Comparison of ENCODE assay signal across 13 cellular contexts in the genomic region with DNA sequence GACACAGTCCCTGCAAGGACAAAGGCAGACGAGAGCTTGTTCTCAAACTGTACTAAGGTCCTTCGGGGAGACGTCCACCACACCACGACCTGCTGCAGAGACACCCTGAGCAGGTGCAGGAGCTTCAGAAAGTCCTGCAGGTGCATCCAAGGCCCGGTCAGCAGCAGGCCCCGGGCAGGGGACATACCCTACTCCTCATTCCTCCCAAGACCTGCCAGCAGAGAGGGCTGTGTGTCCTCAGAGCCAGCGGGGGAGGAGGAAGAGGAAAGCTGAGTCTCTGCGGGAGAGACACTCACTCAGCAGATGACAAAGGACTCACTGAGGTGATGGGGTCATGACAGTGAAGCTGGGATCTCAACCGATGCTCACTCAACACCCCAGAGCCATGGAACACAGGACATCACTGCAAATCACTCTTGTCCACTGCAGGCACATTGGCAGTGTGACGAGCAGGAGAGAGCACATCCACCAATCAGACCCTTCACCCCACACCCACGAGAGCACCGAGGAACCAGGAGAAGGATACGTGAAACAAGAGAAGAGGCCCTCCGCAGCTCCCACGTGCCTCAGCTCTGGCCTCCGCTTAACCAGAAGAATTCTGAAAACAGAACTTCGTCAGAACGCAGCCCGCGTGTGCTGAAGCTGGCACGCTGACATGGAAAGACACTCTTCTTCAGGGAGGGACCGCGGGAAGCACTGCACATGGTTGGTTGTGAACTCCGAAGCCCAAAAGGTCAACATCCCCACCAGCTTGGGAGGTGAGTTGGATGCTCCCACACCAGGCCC. TPM values are rescaled to one million over a fixed set of nuclear protein-coding genes. Genes with fewer than 3 reads are reported as not detected.
A peak's percentile ranks its signal among the peaks of the same experiment; 100 is the strongest.
DNase-seq lines count a peak whose midpoint lies in the region; ATAC-seq and TF ChIP-seq lines count a peak whose summit lies in the region.
"Had no signal": no experiment of that assay in that cellular context is flagged by ENCODE, and none has a peak within 500 bp of the region (broad histone marks: within the 10 kb centered on the region; RNA-seq: fewer than 3 reads in every experiment).

No MANE protein-coding gene starts in this region.

- no peak overlapping the region for H2BK20ac ChIP-seq in IMR-90 (ENCODE audit: low read depth, low read length)

- H3K4me1 ChIP-seq in DND-41 (ENCODE audit: insufficient read depth, low read length) (peaks cover 55% of the 10 kb centered on the region), IMR-90 (ENCODE audit: control insufficient read depth, insufficient read depth, low read length) (peaks cover 11% of the 10 kb centered on the region), left lung (peaks cover 3 to 20% of the 10 kb centered on the region in 2 donors), psoas muscle (peaks cover 30% of the 10 kb centered on the region)
- no peaks in the 10 kb centered on the region for H3K4me1 ChIP-seq in CD4-positive, alpha-beta memory T cell (ENCODE audit: insufficient read depth, low read length)

- H3K4ac ChIP-seq in IMR-90 (ENCODE audit: low read depth, low read length): no peak overlapping the region

- H3K23ac ChIP-seq in IMR-90 (ENCODE audit: low read depth, low read length): no peak overlapping the region; the same call in 1 of the 2 replicates

- no peak for ATAC-seq in DND-41 (ENCODE audit: insufficient read depth, low read depth)
- no peak for ATAC-seq in IMR-90 (ENCODE audit: low read depth)
- ATAC-seq in left lung: no peak
- peak in 3 of 4 donors; percentile 29 to 37 (median 32) for ATAC-seq in psoas muscle

- no peak overlapping the region for H4K8ac ChIP-seq in IMR-90 (ENCODE audit: low read depth in 2 of 2, low read length in 2 of 2)

- dilution Hi-C loops in IMR-90 (cut with HindIII; ENCODE audit: low sequenced_read_pairs, unreplicated experiment): no loop called here

- DNase-seq in DND-41: no peak
- no peak for DNase-seq in IMR-90
- DNase-seq in left lung: peak; percentile 4 to 47
- DNase-seq in psoas muscle: no peak
- DNase-seq in NOMO-1 treated with DMSO at 0.1 percent for 48 hours (lab: John Stamatoyannopoulos, UW; ENCODE audit: unreplicated experiment): no peak
- no peak for DNase-seq in islet precursor cell
- no peak for DNase-seq in CD4-positive, alpha-beta memory T cell
- DNase-seq: MG63, NCI-H1105, NCI-H1694 treated with DMSO at 0.1 percent for 48 hours, NCI-H774, Right ventricle myocardium superior had no signal

- H2AFZ ChIP-seq in DND-41 (ENCODE audit: low read depth, low read length) (no peak overlapping the region), IMR-90 (replicated peaks; ENCODE audit: low read length, poor library complexity) (no peak overlapping the region)

- H2BK5ac ChIP-seq in IMR-90 (ENCODE audit: low read depth, low read length, poor library complexity, severe bottlenecking): no peak overlapping the region

- WGBS in IMR-90 (ENCODE audit: extremely low coverage in 2 of 2, insufficient read length in 1 of 2), 2 experiments: 79% methylated on average over 5 of the region's 24 CpGs; no CpG with 5 or more reads in 1 of the 2 experiments
- WGBS in psoas muscle, 3 donors: 75 to 87% (median 77%) methylated on average over 24 of the region's 24 CpGs

- H3K4me2 ChIP-seq in DND-41 (ENCODE audit: insufficient read depth, low read length) (peak overlapping the region; percentile 25; the same call in 1 of the 2 replicates), IMR-90 (ENCODE audit: low read depth, low read length) (no peak overlapping the region)

- H3K9me3 ChIP-seq in DND-41 (ENCODE audit: insufficient read depth, low read length, severe bottlenecking): no peaks in the 10 kb centered on the region
- H3K9me3 ChIP-seq in IMR-90 (ENCODE audit: control insufficient read depth, insufficient read depth, low read length): no peaks in the 10 kb centered on the region
- H3K9me3 ChIP-seq in left lung: no peaks in the 10 kb centered on the region
- H3K9me3 ChIP-seq in psoas muscle: no peaks in the 10 kb centered on the region
- no peaks in the 10 kb centered on the region for H3K9me3 ChIP-seq in CD4-positive, alpha-beta memory T cell (ENCODE audit: control insufficient read depth in 1 of 2, low read length in 2 of 2)
- H3K9me3 ChIP-seq: MG63 had no signal

- H3K36me3 ChIP-seq in DND-41 (ENCODE audit: insufficient read depth, low read length) (peaks cover 89% of the 10 kb centered on the region), IMR-90 (ENCODE audit: control insufficient read depth, insufficient read depth, low read length) (peaks cover 10% of the 10 kb centered on the region), left lung (peaks cover 0 to 25% of the 10 kb centered on the region in 2 donors), psoas muscle (ENCODE audit: insufficient read depth in 1 of 2, low read depth in 1 of 2) (no peaks in the 10 kb centered on the region)
- peaks cover 3% of the 10 kb centered on the region for H3K36me3 ChIP-seq in CD4-positive, alpha-beta memory T cell (ENCODE audit: insufficient read depth, low read length)

- peaks cover 0 to 2% (median 0%) of the 10 kb centered on the region in 8 donors for H3K9me3 Mint-ChIP-seq in CD4-positive, alpha-beta memory T cell
- H3K9me3 Mint-ChIP-seq: CD8-positive, alpha-beta memory T cell had no signal

- H2AK9ac ChIP-seq in IMR-90 (replicated peaks; ENCODE audit: low read depth, low read length, poor library complexity): peak overlapping the region; percentile 35

- no peak overlapping the region for H3K14ac ChIP-seq in IMR-90 (replicated peaks; ENCODE audit: low read depth, low read length)

- no peak overlapping the region for H3K56ac ChIP-seq in IMR-90 (ENCODE audit: extremely low read depth, insufficient read depth, low read length)

- intact Hi-C loops in IMR-90 (cut with micrococcal nuclease) (loop anchor here (10.0 kb wide), 2 partner anchors 167 to 603 kb away; no protein-coding TSS in a partner anchor), left lung (cut with DNase I) (no loop called here), psoas muscle (cut with DNase I) (loop anchor here in 1 of 2 donors (10.0 kb wide), 1 partner anchor 247 kb away; no protein-coding TSS in a partner anchor)
- intact Hi-C loops in CD4-positive, alpha-beta memory T cell (cut with micrococcal nuclease): no loop called here

- H3K4me3 Mint-ChIP-seq in CD4-positive, alpha-beta memory T cell: no peak overlapping the region
- H3K4me3 Mint-ChIP-seq: CD8-positive, alpha-beta memory T cell had no signal

- BruUV-seq in IMR-90 (replicated peaks; lab: Mats Ljungman, UMichigan): no TSS peak

- H3K27me3 ChIP-seq in DND-41 (ENCODE audit: insufficient read depth, low read length, poor library complexity) (no peaks in the 10 kb centered on the region), IMR-90 (ENCODE audit: control insufficient read depth, insufficient read depth, low read length) (no peaks in the 10 kb centered on the region), left lung (no peaks in the 10 kb centered on the region), psoas muscle (ENCODE audit: insufficient read depth in 3 of 3, low read length in 2 of 3) (no peaks in the 10 kb centered on the region)
- H3K27me3 ChIP-seq in CD4-positive, alpha-beta memory T cell (ENCODE audit: insufficient read depth, low read length): no peaks in the 10 kb centered on the region
- H3K27me3 ChIP-seq: MG63 had no signal

- H2BK120ac ChIP-seq in IMR-90 (ENCODE audit: low read depth, low read length): no peak overlapping the region

- peaks cover 100% of the 10 kb centered on the region for H3K79me2 ChIP-seq in DND-41 (ENCODE audit: insufficient read depth, low read length)

- no peaks in the 10 kb centered on the region for H3K27me3 Mint-ChIP-seq in CD4-positive, alpha-beta memory T cell
- H3K27me3 Mint-ChIP-seq: CD8-positive, alpha-beta memory T cell had no signal

- no peak for TF ChIP-seq POLR2A in IMR-90 (IDR thresholded peaks at IDR 0.05; ENCODE audit: low read depth, low read length)

- TF ChIP-seq RAD21 in IMR-90 (IDR thresholded peaks at IDR 0.05; ENCODE audit: low read length): no peak

- peak overlapping the region; percentile 16; the same call in 1 of the 2 replicates for H3K9ac ChIP-seq in DND-41 (ENCODE audit: low read depth, low read length)
- H3K9ac ChIP-seq in IMR-90 (ENCODE audit: low read depth, low read length): no peak overlapping the region

- peak overlapping the region; percentile 58 for H3K27ac ChIP-seq in DND-41 (ENCODE audit: low read length)
- no peak overlapping the region for H3K27ac ChIP-seq in IMR-90 (ENCODE audit: insufficient read depth, low read length)
- no peak overlapping the region for H3K27ac ChIP-seq in left lung
- H3K27ac ChIP-seq in psoas muscle: no peak overlapping the region
- no peak overlapping the region for H3K27ac ChIP-seq in CD4-positive, alpha-beta memory T cell (ENCODE audit: low read depth, low read length)

- CTCF ChIA-PET in IMR-90 (lab: Yijun Ruan, JAX): interaction anchor here (1.2 kb wide), 1 partner anchor 11 kb away, joined by 3 read pairs; no protein-coding TSS in a partner anchor
- CTCF ChIA-PET in CD4-positive, alpha-beta memory T cell (lab: Charles Lee; ENCODE audit: partially characterized antibody): interaction anchor here (1.5 kb wide), 1 partner anchor 124 kb away, joined by 5 read pairs; no protein-coding TSS in a partner anchor

- H3K27ac Mint-ChIP-seq in CD4-positive, alpha-beta memory T cell: no peak overlapping the region

- H3K4me1 Mint-ChIP-seq in CD4-positive, alpha-beta memory T cell: peaks cover 4 to 19% (median 13%) of the 10 kb centered on the region in 4 donors

- in situ Hi-C loops in IMR-90 (cut with MboI; ENCODE audit: low sequenced_read_pairs): loop anchor here (10.0 kb wide), 1 partner anchor 117 kb away; no protein-coding TSS in a partner anchor

- no peak for TF ChIP-seq CTCF in DND-41 (IDR thresholded peaks at IDR 0.05; ENCODE audit: borderline replicate concordance, extremely low read depth, low read length, poor library complexity, severe bottlenecking)
- no peak for TF ChIP-seq CTCF in IMR-90 (conservative IDR thresholded peaks at IDR 0.05; ENCODE audit: low read depth, low read length)
- TF ChIP-seq CTCF in left lung (IDR thresholded peaks at IDR 0.05): no peak
- no peak for TF ChIP-seq CTCF in psoas muscle (IDR thresholded peaks at IDR 0.05)

- no peak overlapping the region for H3K4me3 ChIP-seq in DND-41 (ENCODE audit: low read depth in 1 of 2, low read length in 2 of 2)
- H3K4me3 ChIP-seq in IMR-90 (ENCODE audit: insufficient read depth, low read depth, low read length): no peak overlapping the region
- no peak overlapping the region for H3K4me3 ChIP-seq in left lung
- no peak overlapping the region for H3K4me3 ChIP-seq in psoas muscle
- H3K4me3 ChIP-seq in CD4-positive, alpha-beta memory T cell (ENCODE audit: low read length in 2 of 2): no peak overlapping the region
- H3K4me3 ChIP-seq: MG63 had no signal

- POLR2A ChIA-PET in IMR-90 (lab: Charles Lee; ENCODE audit: unreplicated experiment): no interaction called here
- POLR2A ChIA-PET in CD4-positive, alpha-beta memory T cell (lab: Charles Lee; ENCODE audit: partially characterized antibody): interaction anchor here (1.4 kb wide), 1 partner anchor 10 kb away, joined by 3 read pairs; no protein-coding TSS in a partner anchor

- H3K79me1 ChIP-seq in IMR-90 (ENCODE audit: low read depth in 1 of 2, low read length in 2 of 2): peaks cover 29 to 77% of the 10 kb centered on the region in 2 experiments; a peak in 3 of 4 replicates

- H3K18ac ChIP-seq in IMR-90 (ENCODE audit: low read depth, low read length): no peak overlapping the region

- no peak overlapping the region for H2BK15ac ChIP-seq in IMR-90 (ENCODE audit: low read depth, low read length)

- no peak overlapping the region for H4K5ac ChIP-seq in IMR-90 (ENCODE audit: low read depth, low read length)

- H2AK5ac ChIP-seq in IMR-90 (ENCODE audit: low read depth, low read length): 0 out of 2 replicates have a peak overlapping the region, but pooled peaks have one; percentile 24

- peaks cover 8% of the 10 kb centered on the region in 2 donors for H3K36me3 Mint-ChIP-seq in CD4-positive, alpha-beta memory T cell

- H4K20me1 ChIP-seq in DND-41 (ENCODE audit: insufficient read depth, low read length): peaks cover 96% of the 10 kb centered on the region
- H4K20me1 ChIP-seq in IMR-90 (ENCODE audit: insufficient read depth, low read length): peaks cover 59% of the 10 kb centered on the region

- no peak overlapping the region for H4K91ac ChIP-seq in IMR-90 (ENCODE audit: insufficient read depth, low read depth, low read length)

- peaks cover 24% of the 10 kb centered on the region for H3K9me1 ChIP-seq in IMR-90 (ENCODE audit: insufficient read depth, low read length)

RNA-seq across cellular contexts. Expression of a gene that starts 9.3 kb away (rescaled TPM):
- 3.3 and 7.2 TPM in 2 replicates for total RNA-seq in IMR-90 (2012; rRNA removed)
- 4.1 and 7.4 TPM in 2 replicates for polyA plus RNA-seq in IMR-90 (2012; rRNA removed)
- 1.3 and 7.1 TPM in 2 replicates for polyA plus RNA-seq in IMR-90 (2012; cell fraction: cytosol; rRNA removed)
- 24.5 and 34.9 TPM in 2 replicates for polyA plus RNA-seq in IMR-90 (2012; cell fraction: nucleus; rRNA removed; ENCODE audit: low replicate concordance)
- 10 to 100 TPM; 31.8 to 36.8 TPM for total RNA-seq in left lung
- 100 to 1,000 TPM; 129 to 329 (median 154) TPM for total RNA-seq in psoas muscle
- 10 to 100 TPM in 2 of 3 donors, 1 to 10 TPM in 1; 7.9 to 38.6 (median 29.9) TPM for polyA plus RNA-seq in psoas muscle
- 10 to 100 TPM; 50.2 to 59.7 TPM for total RNA-seq in CD4-positive, alpha-beta memory T cell
- 10 to 100 TPM in 1 of 2 donors, 1 to 10 TPM in 1; 1.4 to 10.6 TPM for polyA plus RNA-seq in CD4-positive, alpha-beta memory T cell

Comparison
In these comparisons a context has a peak if more than half of its experiments do, and no peak if none do; other contexts are left out.
1. ATAC-seq: peak in psoas muscle (3 of 4); none in DND-41 (single experiment), IMR-90 (single experiment) and left lung (single experiment).
2. DNase-seq: peak in left lung (2 of 2); none in DND-41 (single experiment), IMR-90 (single experiment), psoas muscle (0 of 2), NOMO-1 treated with DMSO at 0.1 percent for 48 hours (single experiment), islet precursor cell (single experiment) and CD4-positive, alpha-beta memory T cell (0 of 5).